In the genomic region with DNA sequence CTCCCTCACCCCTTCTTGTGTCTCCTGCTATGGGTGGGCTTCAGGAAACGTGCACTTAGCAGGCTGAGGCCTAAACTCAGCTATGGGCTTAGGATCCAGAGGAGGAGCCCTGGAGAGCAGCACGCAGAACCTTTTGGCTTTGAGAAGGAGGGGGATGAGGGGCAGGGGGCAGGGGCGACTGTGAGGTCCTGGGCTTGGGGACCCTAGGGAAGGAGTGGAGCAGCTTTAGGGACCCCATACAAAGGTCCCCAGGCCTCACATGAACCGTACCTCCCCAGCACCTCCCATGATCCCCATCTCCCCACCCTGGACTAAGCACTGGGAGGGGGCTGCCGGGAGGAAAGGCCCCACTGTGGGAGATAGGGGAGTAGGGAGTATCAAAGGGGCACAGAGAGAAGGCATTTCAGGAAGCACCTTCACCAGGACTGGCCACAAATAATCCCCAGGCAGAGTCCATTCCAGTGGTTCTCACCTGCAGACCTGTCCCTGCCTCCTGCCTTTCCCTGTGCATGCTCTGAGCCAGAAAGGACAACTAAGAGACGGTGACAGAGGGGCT, we compare ENCODE assay signal across 9 cellular contexts.
DNase-seq lines count a peak whose midpoint lies in the region; ATAC-seq and TF ChIP-seq lines count a peak whose summit lies in the region.
"Had no signal": no experiment of that assay in that cellular context is flagged by ENCODE, and none has a peak within 500 bp of the region (broad histone marks: within the 10 kb centered on the region; RNA-seq: fewer than 3 reads in every experiment).

No MANE protein-coding gene starts in this region.

- no peak for TF ChIP-seq CTCF in suprapubic skin (IDR thresholded peaks at IDR 0.05)

- no peaks in the 10 kb centered on the region for H3K27me3 ChIP-seq in suprapubic skin
- H3K27me3 ChIP-seq: ovary had no signal

- 89% methylated on average over 1 of the region's 6 CpGs for WGBS in suprapubic skin

- H3K27me3 Mint-ChIP-seq in activated CD8-positive, alpha-beta memory T cell treated with anti-CD3 and anti-CD28 coated beads, Interleukin-2, amount 10 ng/mL, durations not matched to agents 7 days and 5 days = no peaks in the 10 kb centered on the region

- no peaks in the 10 kb centered on the region for H3K9me3 Mint-ChIP-seq in activated CD8-positive, alpha-beta memory T cell treated with anti-CD3 and anti-CD28 coated beads, Interleukin-2, amount 10 ng/mL, durations not matched to agents 7 days and 5 days (ENCODE audit: low read depth)

- no peak for TF ChIP-seq EP300 in suprapubic skin (IDR thresholded peaks at IDR 0.05)

- peak overlapping the region; percentile 55 for H3K27ac ChIP-seq in suprapubic skin
- H3K27ac ChIP-seq: ovary had no signal

- TF ChIP-seq POLR2A in suprapubic skin (IDR thresholded peaks at IDR 0.05) = no peak

- H3K9me3 ChIP-seq in suprapubic skin = no peaks in the 10 kb centered on the region
- H3K9me3 ChIP-seq: ovary had no signal

- peak overlapping the region; percentile 91 for H3K27ac Mint-ChIP-seq in activated CD8-positive, alpha-beta memory T cell treated with anti-CD3 and anti-CD28 coated beads, Interleukin-2, amount 10 ng/mL, durations not matched to agents 7 days and 5 days

- peaks cover 39% of the 10 kb centered on the region for H3K4me1 ChIP-seq in suprapubic skin

- CTCF ChIA-PET in activated CD8-positive, alpha-beta memory T cell treated with anti-CD3 and anti-CD28 coated beads, Interleukin-2, amount 10 ng/mL, durations not matched to agents 7 days and 5 days (lab: Charles Lee) = interaction anchor here (0.7 to 3.8 kb wide), 12 partner anchors 9 to 223 kb away, joined by 3 to 15 read pairs (median 4); no protein-coding TSS in a partner anchor

- no peaks in the 10 kb centered on the region for H3K36me3 Mint-ChIP-seq in activated CD8-positive, alpha-beta memory T cell treated with anti-CD3 and anti-CD28 coated beads, Interleukin-2, amount 10 ng/mL, durations not matched to agents 7 days and 5 days

- intact Hi-C loops in left colon (cut with DNase I, micrococcal nuclease) = no loop called here

- no peak overlapping the region for H3K4me3 ChIP-seq in suprapubic skin
- H3K4me3 ChIP-seq: ovary had no signal

- H3K4me3 Mint-ChIP-seq in activated CD8-positive, alpha-beta memory T cell treated with anti-CD3 and anti-CD28 coated beads, Interleukin-2, amount 10 ng/mL, durations not matched to agents 7 days and 5 days = no peak overlapping the region

- no peaks in the 10 kb centered on the region for H3K36me3 ChIP-seq in suprapubic skin
- H3K36me3 ChIP-seq: ovary had no signal

- peak; percentile 56 for DNase-seq in activated effector memory CD4-positive, alpha-beta T cell treated with anti-CD3 and anti-CD28 coated beads, Interleukin-2, amount 50 U/mL, for 16 hours
- no peak for DNase-seq in activated effector memory CD4-positive, alpha-beta T cell treated with Interleukin-2 at 50 U/mL for 16 hours
- no peak for DNase-seq in activated CD8-positive, alpha-beta memory T cell treated with anti-CD3 and anti-CD28 coated beads, Interleukin-2, amount 10 ng/mL, durations not matched to agents 7 days and 5 days
- no peak for DNase-seq in left colon
- peak in 1 of 2 donors; percentile 57 for DNase-seq in suprapubic skin (ENCODE audit: low spot score in 2 of 2)
- no peak for DNase-seq in putamen (ENCODE audit: low spot score)

- no peak for ATAC-seq in activated CD8-positive, alpha-beta memory T cell treated with anti-CD3 and anti-CD28 coated beads, Interleukin-2, amount 10 ng/mL, durations not matched to agents 7 days and 5 days
- ATAC-seq in left colon (peak; percentile 11), HG02623 (IDR thresholded peaks at IDR 0.05; ENCODE audit: unreplicated experiment) (no peak), GM18909 (IDR thresholded peaks at IDR 0.05; ENCODE audit: poor library complexity, unreplicated experiment) (no peak)

- H3K4me1 Mint-ChIP-seq in activated CD8-positive, alpha-beta memory T cell treated with anti-CD3 and anti-CD28 coated beads, Interleukin-2, amount 10 ng/mL, durations not matched to agents 7 days and 5 days = peaks cover 64% of the 10 kb centered on the region
